Comparison of ENCODE assay signal across 10 cellular contexts in genomic region chr14:68784298-68784910, GRCh38. TPM values are rescaled to one million over a fixed set of nuclear protein-coding genes. Genes with fewer than 3 reads are reported as not detected.
DNase-seq lines count a peak whose midpoint lies in the region; ATAC-seq, FAIRE-seq and TF ChIP-seq lines count a peak whose summit lies in the region.
"Had no signal": no experiment of that assay in that cellular context is flagged by ENCODE, and none has a peak within 500 bp of the region (broad histone marks: within the 10 kb centered on the region; RNA-seq: fewer than 3 reads in every experiment).

No MANE protein-coding gene starts in this region.

- H3K9me3 Mint-ChIP-seq in glutamatergic neuron (ENCODE audit: unreplicated experiment) = peaks cover 2% of the 10 kb centered on the region
- no peaks in the 10 kb centered on the region for H3K9me3 Mint-ChIP-seq in stimulated activated memory B cell treated with anti-CD40 and anti-IgM and Interleukin-4, amounts not matched to agents 10 μg/mL and 1 μg/mL and 100 μg/mL, for 72 hours

- no peak overlapping the region for H3K27ac Mint-ChIP-seq in glutamatergic neuron (ENCODE audit: unreplicated experiment)
- peak overlapping the region; percentile 99 for H3K27ac Mint-ChIP-seq in stimulated activated memory B cell treated with anti-CD40 and anti-IgM and Interleukin-4, amounts not matched to agents 10 μg/mL and 1 μg/mL and 100 μg/mL, for 72 hours

- no peak overlapping the region for H3K27ac ChIP-seq in caudate nucleus (ENCODE audit: low read depth, low read length)

- DNase-seq in GM13977 (ENCODE audit: low spot score) (peak; percentile 41), RCC 7860 (ENCODE audit: low spot score) (peak; percentile 96), glutamatergic neuron (peak; percentile 11), caudate nucleus (lab: John Stamatoyannopoulos, UW) (no peak), nucleus accumbens (lab: John Stamatoyannopoulos, UW) (no peak)
- DNase-seq: Kasumi-1 had no signal

- TF ChIP-seq CTCF in GM13977 (IDR thresholded peaks at IDR 0.05; ENCODE audit: extremely low read depth, insufficient read depth, missing control alignments) = no peak
- no peak for TF ChIP-seq CTCF in glutamatergic neuron (IDR thresholded peaks at IDR 0.05; ENCODE audit: partially characterized antibody, unreplicated experiment)

- peak; percentile 49 for ATAC-seq in stimulated activated memory B cell treated with anti-CD40 and anti-IgM and Interleukin-4, amounts not matched to agents 10 μg/mL and 1 μg/mL and 100 μg/mL, for 72 hours
- ATAC-seq in HG03442 (IDR thresholded peaks at IDR 0.05; ENCODE audit: unreplicated experiment) (no peak), GM19328 (IDR thresholded peaks at IDR 0.05; ENCODE audit: unreplicated experiment) (no peak)
- ATAC-seq: heart left ventricle had no signal

- no peak overlapping the region for H3K4me3 Mint-ChIP-seq in glutamatergic neuron (ENCODE audit: unreplicated experiment)
- no peak overlapping the region for H3K4me3 Mint-ChIP-seq in stimulated activated memory B cell treated with anti-CD40 and anti-IgM and Interleukin-4, amounts not matched to agents 10 μg/mL and 1 μg/mL and 100 μg/mL, for 72 hours

- H3K27me3 Mint-ChIP-seq in glutamatergic neuron (ENCODE audit: unreplicated experiment) = peaks cover 2% of the 10 kb centered on the region
- H3K27me3 Mint-ChIP-seq in stimulated activated memory B cell treated with anti-CD40 and anti-IgM and Interleukin-4, amounts not matched to agents 10 μg/mL and 1 μg/mL and 100 μg/mL, for 72 hours = no peaks in the 10 kb centered on the region

- FAIRE-seq in RCC 7860 (lab: Jason Lieb, UNC) = peak; percentile 86

- peaks cover 1% of the 10 kb centered on the region for H3K4me1 Mint-ChIP-seq in glutamatergic neuron (ENCODE audit: low read depth, unreplicated experiment)
- peaks cover 74% of the 10 kb centered on the region for H3K4me1 Mint-ChIP-seq in stimulated activated memory B cell treated with anti-CD40 and anti-IgM and Interleukin-4, amounts not matched to agents 10 μg/mL and 1 μg/mL and 100 μg/mL, for 72 hours

- in situ Hi-C loops in GM13977 (cut with MboI; ENCODE audit: low pct_unique_long_range_greater_than_20kb, low sequenced_read_pairs, unreplicated experiment) = no loop called here

- no peaks in the 10 kb centered on the region for H3K36me3 Mint-ChIP-seq in glutamatergic neuron (ENCODE audit: unreplicated experiment)
- H3K36me3 Mint-ChIP-seq in stimulated activated memory B cell treated with anti-CD40 and anti-IgM and Interleukin-4, amounts not matched to agents 10 μg/mL and 1 μg/mL and 100 μg/mL, for 72 hours = peaks cover 25% of the 10 kb centered on the region

RNA-seq across cellular contexts. Expression of gene ZFP36L1, which starts 8.5 kb away (rescaled TPM):
- total RNA-seq in glutamatergic neuron (ENCODE audit: unreplicated experiment) = 2.7 TPM

Comparison
In these comparisons a context has a peak if more than half of its experiments do, and no peak if none do; other contexts are left out.
1. DNase-seq: peak in GM13977 (single experiment), RCC 7860 (single experiment) and glutamatergic neuron (single experiment); none in caudate nucleus (0 of 61) and nucleus accumbens (0 of 56).